20 cellular contexts compared by ENCODE assay signal in the genomic region with DNA sequence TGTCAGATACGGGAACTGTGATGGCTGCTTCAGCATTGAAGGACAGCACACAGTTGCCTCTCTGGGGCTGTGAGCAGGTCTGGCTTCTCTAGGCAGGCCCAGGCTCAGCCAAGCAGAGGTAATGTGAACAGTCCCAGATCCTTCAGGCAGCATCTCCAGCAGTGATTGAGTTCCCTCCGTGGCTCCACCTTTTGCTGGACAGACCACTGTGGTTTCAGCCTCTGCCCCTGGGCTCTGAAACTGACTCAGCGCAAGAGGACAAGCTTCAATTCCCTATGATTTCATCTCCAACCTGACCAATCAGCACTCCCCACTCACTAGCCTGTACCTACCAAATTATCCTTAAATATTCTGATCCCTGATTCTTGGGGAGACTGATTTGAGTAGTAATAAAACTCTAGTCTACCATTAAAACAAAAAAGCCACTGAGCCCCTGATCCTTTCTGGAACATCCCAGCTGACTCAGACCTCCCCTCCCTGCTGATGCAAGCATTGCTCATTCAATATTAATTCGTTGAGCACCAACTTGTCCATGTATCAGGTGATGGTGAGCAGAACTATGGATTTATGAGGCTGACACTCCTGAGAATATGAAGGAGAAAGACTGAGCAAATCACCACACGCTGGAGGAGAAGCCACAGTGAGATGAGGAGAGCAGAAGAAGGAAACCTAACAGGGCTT. TPM values are rescaled to one million over a fixed set of nuclear protein-coding genes. Genes with fewer than 3 reads are reported as not detected.
"Had no signal": no experiment of that assay in that cellular context is flagged by ENCODE, and none has a peak within 500 bp of the region (broad histone marks: within the 10 kb centered on the region; RNA-seq: fewer than 3 reads in every experiment).

No MANE protein-coding gene starts in this region.

- DNase-seq: activated CD4-positive, alpha-beta T cell treated with anti-CD3 and anti-CD28 coated beads, Interleukin-2, amount 10 ng/mL, durations not matched to agents 7 days and 5 days; activated CD8-positive, alpha-beta memory T cell treated with anti-CD3 and anti-CD28 coated beads for 24 hours; activated naive CD4-positive, alpha-beta T cell treated with Interleukin-2 at 50 U/mL for 16 hours; anterior cingulate cortex; dermis blood vessel endothelial cell; effector memory CD8-positive, alpha-beta T cell; hippocampal formation; kidney; left ventricle myocardium superior; mesendoderm; nucleus accumbens; retina had no signal

- H3K27ac Mint-ChIP-seq: activated CD4-positive, alpha-beta T cell treated with anti-CD3 and anti-CD28 coated beads, Interleukin-2, amount 10 ng/mL, durations not matched to agents 7 days and 5 days; activated T-helper 1 cell treated with anti-CD3 and anti-CD28 coated beads, Interleukin-12 subunit alpha, Interleukin-12 subunit beta, Interleukin-2, Interleukin-4 antibody, amounts not matched to agents 30 ng/mL and 10 ng/mL and 1 ng/mL, durations not matched to agents 14 hours and 24 hours and 36 hours; effector memory CD8-positive, alpha-beta T cell; nephron; stimulated activated effector memory CD8-positive, alpha-beta T cell treated with anti-CD3 and anti-CD28 coated beads, Interleukin-12 subunit alpha, Interleukin-12 subunit beta, amount 100 ng/mL, for 72 hours; T-helper 2 cell treated with Interferon-gamma antibody and Interleukin-4, amounts not matched to agents 5 μg/mL and 100 μg/mL, for 36 hours had no signal

- H3K9me3 Mint-ChIP-seq: activated CD4-positive, alpha-beta T cell treated with anti-CD3 and anti-CD28 coated beads, Interleukin-2, amount 10 ng/mL, durations not matched to agents 7 days and 5 days; activated T-helper 1 cell treated with anti-CD3 and anti-CD28 coated beads, Interleukin-12 subunit alpha, Interleukin-12 subunit beta, Interleukin-2, Interleukin-4 antibody, amounts not matched to agents 30 ng/mL and 10 ng/mL and 1 ng/mL, durations not matched to agents 14 hours and 24 hours and 36 hours; effector memory CD8-positive, alpha-beta T cell; stimulated activated effector memory CD8-positive, alpha-beta T cell treated with anti-CD3 and anti-CD28 coated beads, Interleukin-12 subunit alpha, Interleukin-12 subunit beta, amount 100 ng/mL, for 72 hours; T-helper 2 cell treated with Interferon-gamma antibody and Interleukin-4, amounts not matched to agents 5 μg/mL and 100 μg/mL, for 36 hours had no signal

- ATAC-seq: effector memory CD8-positive, alpha-beta T cell; left ventricle myocardium superior; stimulated activated effector memory CD8-positive, alpha-beta T cell treated with anti-CD3 and anti-CD28 coated beads, Interleukin-12 subunit alpha, Interleukin-12 subunit beta, amount 100 ng/mL, for 72 hours had no signal

- H3K36me3 Mint-ChIP-seq: stimulated activated effector memory CD8-positive, alpha-beta T cell treated with anti-CD3 and anti-CD28 coated beads, Interleukin-12 subunit alpha, Interleukin-12 subunit beta, amount 100 ng/mL, for 72 hours had no signal

- H3K4me1 Mint-ChIP-seq: activated CD4-positive, alpha-beta T cell treated with anti-CD3 and anti-CD28 coated beads, Interleukin-2, amount 10 ng/mL, durations not matched to agents 7 days and 5 days; nephron; stimulated activated effector memory CD8-positive, alpha-beta T cell treated with anti-CD3 and anti-CD28 coated beads, Interleukin-12 subunit alpha, Interleukin-12 subunit beta, amount 100 ng/mL, for 72 hours had no signal

- H3K4me3 Mint-ChIP-seq: activated CD4-positive, alpha-beta T cell treated with anti-CD3 and anti-CD28 coated beads, Interleukin-2, amount 10 ng/mL, durations not matched to agents 7 days and 5 days; activated T-helper 1 cell treated with anti-CD3 and anti-CD28 coated beads, Interleukin-12 subunit alpha, Interleukin-12 subunit beta, Interleukin-2, Interleukin-4 antibody, amounts not matched to agents 30 ng/mL and 10 ng/mL and 1 ng/mL, durations not matched to agents 14 hours and 24 hours and 36 hours; effector memory CD8-positive, alpha-beta T cell; nephron; stimulated activated effector memory CD8-positive, alpha-beta T cell treated with anti-CD3 and anti-CD28 coated beads, Interleukin-12 subunit alpha, Interleukin-12 subunit beta, amount 100 ng/mL, for 72 hours; T-helper 2 cell treated with Interferon-gamma antibody and Interleukin-4, amounts not matched to agents 5 μg/mL and 100 μg/mL, for 36 hours had no signal

RNA-seq across cellular contexts. Expression of a gene that starts 16.7 kb away (rescaled TPM):
- total RNA-seq: activated CD4-positive, alpha-beta T cell treated with anti-CD3 and anti-CD28 coated beads, Interleukin-2, amount 10 ng/mL, durations not matched to agents 7 days and 5 days; activated T-helper 1 cell treated with anti-CD3 and anti-CD28 coated beads, Interleukin-12 subunit alpha, Interleukin-12 subunit beta, Interleukin-2, Interleukin-4 antibody, amounts not matched to agents 30 ng/mL and 10 ng/mL and 1 ng/mL, durations not matched to agents 14 hours and 24 hours and 36 hours; chondrocyte; dermis blood vessel endothelial cell; epithelial cell of proximal tubule; glomerular endothelial cell; kidney; left ventricle myocardium superior; ureter had no signal
